ENCODE assay signal across 19 cellular contexts in the genomic region with DNA sequence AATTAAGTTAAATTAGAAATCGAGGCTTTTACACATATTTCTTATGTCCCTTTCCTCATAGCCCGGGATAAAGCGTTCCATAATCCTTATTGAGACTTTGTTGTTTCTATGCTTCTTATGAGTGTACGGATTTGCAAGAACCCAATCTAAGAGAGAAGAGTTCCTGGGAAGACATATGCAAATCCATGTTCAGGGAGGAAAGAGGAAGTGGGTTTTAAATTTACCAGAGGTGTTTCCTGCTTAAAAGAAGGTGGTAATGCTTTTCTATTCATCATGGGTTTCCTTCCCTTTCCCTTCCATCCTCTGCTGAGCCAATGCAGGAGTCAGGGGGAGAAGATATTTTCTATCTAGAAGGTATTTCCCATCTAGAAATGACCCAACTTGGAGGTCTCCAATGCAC.
"Had no signal": no experiment of that assay in that cellular context is flagged by ENCODE, and none has a peak within 500 bp of the region (broad histone marks: within the 10 kb centered on the region; RNA-seq: fewer than 3 reads in every experiment).

No MANE protein-coding gene starts in this region.

- H3K4me2 ChIP-seq: KMS-11 had no signal

- H3K27me3 ChIP-seq: SJSA1 had no signal

- H3K36me3 ChIP-seq: SJSA1 had no signal

- H3K9me3 ChIP-seq: SJSA1 had no signal

- H3K27ac ChIP-seq: KMS-11, SJSA1, SK-N-MC had no signal

- H3K4me1 ChIP-seq: SJSA1 had no signal

- H3K9ac ChIP-seq: KMS-11 had no signal

- DNase-seq: NCI-H1092 treated with DMSO at 0.1 percent for 48 hours, NCI-H1436, NCI-H187, NCI-H2029, NCI-H2081 treated with DMSO at 0.1 percent for 48 hours, NCI-H2171, NCI-H226, NCI-H446, NCI-H510A, NCI-H524 treated with DMSO at 0.1 percent for 48 hours, NCI-H69, NCI-H774, Right ventricle myocardium superior, RPMI8226, SIG-M5 had no signal

- H3K4me3 ChIP-seq: SJSA1, SK-N-MC had no signal

- FAIRE-seq: RCC 7860 had no signal
